ENCODE assay signal across 8 cellular contexts in the genomic region with DNA sequence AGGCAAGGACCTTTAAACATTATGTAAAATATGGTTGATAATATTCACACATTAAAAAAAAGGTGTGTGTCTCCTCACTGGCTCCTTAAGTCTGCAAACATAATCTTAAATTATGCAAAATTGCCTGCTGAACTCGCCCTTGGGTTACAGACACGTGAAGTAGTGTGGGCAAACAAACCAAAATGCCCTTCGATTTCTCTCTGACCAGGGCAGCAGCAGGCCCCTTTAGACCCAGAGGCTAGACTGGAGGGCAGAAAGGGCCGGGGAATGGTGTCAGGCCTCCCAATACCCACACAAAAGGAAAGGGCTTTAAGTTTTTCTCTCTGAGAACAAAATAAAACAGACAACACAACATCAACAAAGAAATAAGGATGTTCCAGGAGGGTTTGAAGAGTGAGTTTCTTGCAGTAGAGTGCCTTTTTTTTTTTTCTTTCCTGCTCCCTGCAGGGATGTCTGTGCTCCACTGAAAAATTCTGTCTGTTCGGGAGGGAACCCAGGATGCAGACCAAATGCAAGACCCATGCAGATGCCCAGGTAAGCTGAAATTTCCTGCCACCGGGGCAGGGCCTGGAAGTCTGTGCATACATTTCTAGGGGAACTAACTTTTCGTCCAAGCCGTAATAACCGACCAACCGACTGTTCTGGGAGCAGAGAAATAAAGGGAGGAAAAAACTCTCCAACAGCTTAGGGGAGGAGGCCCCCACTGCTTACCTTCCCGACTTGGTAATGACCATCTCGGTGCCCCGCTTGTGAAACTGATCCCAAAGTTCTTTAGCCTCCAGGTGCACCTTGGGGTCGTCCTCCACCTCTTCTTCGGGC. TPM values are rescaled to one million over a fixed set of nuclear protein-coding genes. Genes with fewer than 3 reads are reported as not detected.
DNase-seq lines count a peak whose midpoint lies in the region; ATAC-seq, FAIRE-seq and TF ChIP-seq lines count a peak whose summit lies in the region.

No MANE protein-coding gene starts in this region.

- DNase-seq in NCI-H748 (lab: John Stamatoyannopoulos, UW; ENCODE audit: unreplicated experiment) = peak; percentile 37
- DNase-seq in NCI-H748 treated with DMSO at 0.1 percent for 48 hours (lab: John Stamatoyannopoulos, UW) = no peak
- DNase-seq in adipocyte (ENCODE audit: low read depth) = peak; percentile 36
- DNase-seq in kidney = no peak
- no peak for DNase-seq in stimulated activated naive B cell treated with anti-CD40 and anti-IgM and Interleukin-4, amounts not matched to agents 10 μg/mL and 1 μg/mL and 100 μg/mL, for 72 hours
- no peak for DNase-seq in CD14-positive monocyte (ENCODE audit: low spot score)
- no peak for DNase-seq in NK-92 (lab: John Stamatoyannopoulos, UW; ENCODE audit: unreplicated experiment)
- no peak for DNase-seq in 8988T

- peak overlapping the region; percentile 82 to 84 for H3K4me3 Mint-ChIP-seq in stimulated activated naive B cell treated with anti-CD40 and anti-IgM and Interleukin-4, amounts not matched to agents 10 μg/mL and 1 μg/mL and 100 μg/mL, for 72 hours
- peak overlapping the region in 1 of 2 donors; percentile 87 for H3K4me3 Mint-ChIP-seq in CD14-positive monocyte

- no peaks in the 10 kb centered on the region for H3K27me3 ChIP-seq in adipocyte (replicated peaks; ENCODE audit: control insufficient read depth, insufficient read depth, low read length)

- ATAC-seq in stimulated activated naive B cell treated with anti-CD40 and anti-IgM and Interleukin-4, amounts not matched to agents 10 μg/mL and 1 μg/mL and 100 μg/mL, for 72 hours (replicated peaks) = no peak

- H3K36me3 ChIP-seq in adipocyte (ENCODE audit: control insufficient read depth, insufficient read depth, low read length, severe bottlenecking) (peaks cover 19% of the 10 kb centered on the region), kidney (ENCODE audit: control insufficient read depth in 1 of 2, insufficient read depth in 2 of 2, low read length in 2 of 2) (no peaks in the 10 kb centered on the region)

- H3K9ac ChIP-seq in adipocyte (ENCODE audit: low read length) = peak overlapping the region; percentile 98
- peak overlapping the region; percentile 43 to 50 for H3K9ac ChIP-seq in kidney (ENCODE audit: low read length in 2 of 2)

- H3K4me1 ChIP-seq in adipocyte (ENCODE audit: control insufficient read depth, insufficient read depth, low read length) (peaks cover 22% of the 10 kb centered on the region), kidney (ENCODE audit: control insufficient read depth in 1 of 2, insufficient read depth in 1 of 2, low read depth in 1 of 2, low read length in 2 of 2) (peaks cover 0 to 5% of the 10 kb centered on the region in 2 donors)

- no peak for FAIRE-seq in kidney (lab: Jason Lieb, UNC)

- H3K27me3 Mint-ChIP-seq in stimulated activated naive B cell treated with anti-CD40 and anti-IgM and Interleukin-4, amounts not matched to agents 10 μg/mL and 1 μg/mL and 100 μg/mL, for 72 hours = peaks cover 86 to 97% of the 10 kb centered on the region in 2 donors
- peaks cover 91 to 100% (median 95%) of the 10 kb centered on the region in 3 donors for H3K27me3 Mint-ChIP-seq in CD14-positive monocyte (ENCODE audit: low read depth in 3 of 3)

- H3K4me1 Mint-ChIP-seq in stimulated activated naive B cell treated with anti-CD40 and anti-IgM and Interleukin-4, amounts not matched to agents 10 μg/mL and 1 μg/mL and 100 μg/mL, for 72 hours = peaks cover 23 to 49% of the 10 kb centered on the region in 2 donors
- H3K4me1 Mint-ChIP-seq in CD14-positive monocyte = peaks cover 27% of the 10 kb centered on the region

- H3K27ac ChIP-seq in kidney (ENCODE audit: low read depth in 2 of 2, low read length in 2 of 2) = peak overlapping the region; percentile 68 to 85

- peak overlapping the region; percentile 98 for H3K4me3 ChIP-seq in adipocyte (ENCODE audit: low read length)
- H3K4me3 ChIP-seq in kidney (ENCODE audit: low read length in 2 of 2) = peak overlapping the region; percentile 62 to 78

- TF ChIP-seq CTCF in kidney (IDR thresholded peaks at IDR 0.05; ENCODE audit: borderline replicate concordance, extremely low read depth, insufficient read depth) (no peak), CD14-positive monocyte (IDR thresholded peaks at IDR 0.05) (no peak)

- intact Hi-C loops in kidney (cut with DNase I) (no loop called here), CD14-positive monocyte (cut with micrococcal nuclease) (no loop called here)

- peak overlapping the region; percentile 59 for H3K27ac Mint-ChIP-seq in stimulated activated naive B cell treated with anti-CD40 and anti-IgM and Interleukin-4, amounts not matched to agents 10 μg/mL and 1 μg/mL and 100 μg/mL, for 72 hours
- no peak overlapping the region for H3K27ac Mint-ChIP-seq in CD14-positive monocyte

- H3K9me3 Mint-ChIP-seq in stimulated activated naive B cell treated with anti-CD40 and anti-IgM and Interleukin-4, amounts not matched to agents 10 μg/mL and 1 μg/mL and 100 μg/mL, for 72 hours = peaks cover 2 to 7% of the 10 kb centered on the region in 2 donors
- H3K9me3 Mint-ChIP-seq in CD14-positive monocyte = peaks cover 0 to 46% (median 26%) of the 10 kb centered on the region in 7 donors

- H3K9me3 ChIP-seq in adipocyte (ENCODE audit: control insufficient read depth, low read length) = no peaks in the 10 kb centered on the region
- no peaks in the 10 kb centered on the region for H3K9me3 ChIP-seq in kidney (ENCODE audit: control insufficient read depth in 1 of 2, low read length in 2 of 2)

- peaks cover 0 to 12% of the 10 kb centered on the region in 2 donors for H3K36me3 Mint-ChIP-seq in stimulated activated naive B cell treated with anti-CD40 and anti-IgM and Interleukin-4, amounts not matched to agents 10 μg/mL and 1 μg/mL and 100 μg/mL, for 72 hours
- peaks cover 11 to 34% of the 10 kb centered on the region in 2 donors for H3K36me3 Mint-ChIP-seq in CD14-positive monocyte

RNA-seq across cellular contexts. Expression of gene TBX3, which starts 1.7 kb away (rescaled TPM):
- 18.0 TPM for total RNA-seq in kidney
- 10.5 TPM for polyA plus RNA-seq in kidney (ENCODE audit: insufficient read depth, low read depth, low replicate concordance)
- polyA plus RNA-seq in CD14-positive monocyte = under 1 TPM; 0.04 to 0.13 TPM

Comparison
In these comparisons a context has a peak if more than half of its experiments do, and no peak if none do; other contexts are left out.
1. DNase-seq: peak in NCI-H748 (single experiment) and adipocyte (single experiment); none in NCI-H748 treated with DMSO at 0.1 percent for 48 hours (single experiment), kidney (single experiment), stimulated activated naive B cell treated with anti-CD40 and anti-IgM and Interleukin-4, amounts not matched to agents 10 μg/mL and 1 μg/mL and 100 μg/mL, for 72 hours (single experiment), CD14-positive monocyte (single experiment), NK-92 (single experiment) and 8988T (single experiment).
2. RNA of gene TBX3, which starts 1.7 kb away (polyA plus RNA-seq): 10.5 TPM in kidney (single experiment); 0.04 to 0.13 TPM in CD14-positive monocyte; every median in the first group is over 10 times any median in the second.